ENCODE assay signal across 8 cellular contexts in the genomic region with DNA sequence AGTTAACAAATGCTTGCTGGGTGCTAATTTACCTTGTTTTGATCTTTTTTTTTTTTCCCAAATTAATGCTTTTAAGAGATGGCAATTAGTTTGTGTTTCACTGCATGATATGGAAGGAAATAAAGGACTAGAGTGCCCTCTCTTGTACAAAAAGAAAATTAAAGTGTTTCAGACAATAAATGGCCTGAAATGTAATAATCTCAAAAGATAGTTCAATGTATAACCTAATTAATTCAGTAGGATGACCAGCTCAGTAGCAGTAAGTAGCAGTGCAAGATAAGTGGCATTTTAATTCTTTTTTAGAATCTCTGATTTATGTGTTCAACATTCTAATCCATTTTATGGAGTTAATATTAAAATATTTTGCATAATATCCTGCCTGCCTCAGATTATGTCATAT. TPM values are rescaled to one million over a fixed set of nuclear protein-coding genes. Genes with fewer than 3 reads are reported as not detected.
DNase-seq lines count a peak whose midpoint lies in the region; ATAC-seq lines count a peak whose summit lies in the region.

No MANE protein-coding gene starts in this region.

- H3K27me3 Mint-ChIP-seq in activated T-helper 1 cell treated with anti-CD3 and anti-CD28 coated beads, Interleukin-12 subunit alpha, Interleukin-12 subunit beta, Interleukin-2, Interleukin-4 antibody, amounts not matched to agents 30 ng/mL and 10 ng/mL and 1 ng/mL, durations not matched to agents 14 hours and 24 hours and 36 hours (ENCODE audit: insufficient read depth), result no peaks in the 10 kb centered on the region

- no peaks in the 10 kb centered on the region for H3K9me3 Mint-ChIP-seq in activated T-helper 1 cell treated with anti-CD3 and anti-CD28 coated beads, Interleukin-12 subunit alpha, Interleukin-12 subunit beta, Interleukin-2, Interleukin-4 antibody, amounts not matched to agents 30 ng/mL and 10 ng/mL and 1 ng/mL, durations not matched to agents 14 hours and 24 hours and 36 hours

- H3K27ac Mint-ChIP-seq in activated T-helper 1 cell treated with anti-CD3 and anti-CD28 coated beads, Interleukin-12 subunit alpha, Interleukin-12 subunit beta, Interleukin-2, Interleukin-4 antibody, amounts not matched to agents 30 ng/mL and 10 ng/mL and 1 ng/mL, durations not matched to agents 14 hours and 24 hours and 36 hours, result peak overlapping the region; percentile 36

- peaks cover 27% of the 10 kb centered on the region for H3K36me3 Mint-ChIP-seq in activated T-helper 1 cell treated with anti-CD3 and anti-CD28 coated beads, Interleukin-12 subunit alpha, Interleukin-12 subunit beta, Interleukin-2, Interleukin-4 antibody, amounts not matched to agents 30 ng/mL and 10 ng/mL and 1 ng/mL, durations not matched to agents 14 hours and 24 hours and 36 hours (ENCODE audit: low read depth)

- DNase-seq in COR-L47 (lab: John Stamatoyannopoulos, UW), result peak; percentile 9
- peak; percentile 31 for DNase-seq in LHCN-M2 (ENCODE audit: low read depth)
- DNase-seq in activated T-helper 1 cell treated with anti-CD3 and anti-CD28 coated beads, Interleukin-12 subunit alpha, Interleukin-12 subunit beta, Interleukin-2, Interleukin-4 antibody, amounts not matched to agents 30 ng/mL and 10 ng/mL and 1 ng/mL, durations not matched to agents 14 hours and 24 hours and 36 hours (ENCODE audit: low spot score), result no peak
- DNase-seq in left colon, result no peak
- no peak for DNase-seq in mesenteric fat pad (ENCODE audit: low spot score)

- intact Hi-C loops in activated T-helper 1 cell treated with anti-CD3 and anti-CD28 coated beads, Interleukin-12 subunit alpha, Interleukin-12 subunit beta, Interleukin-2, Interleukin-4 antibody, amounts not matched to agents 30 ng/mL and 10 ng/mL and 1 ng/mL, durations not matched to agents 14 hours and 24 hours and 36 hours (cut with micrococcal nuclease), result loop anchor here (1.0 to 2.0 kb wide), 7 partner anchors 35 to 253 kb away; partner anchors contain the start of gene GRK3
- intact Hi-C loops in left colon (cut with DNase I, micrococcal nuclease), result loop anchor here in 1 of 2 donors (5.0 kb wide), 1 partner anchor 240 kb away; no protein-coding TSS in a partner anchor

- H3K4me3 Mint-ChIP-seq in activated T-helper 1 cell treated with anti-CD3 and anti-CD28 coated beads, Interleukin-12 subunit alpha, Interleukin-12 subunit beta, Interleukin-2, Interleukin-4 antibody, amounts not matched to agents 30 ng/mL and 10 ng/mL and 1 ng/mL, durations not matched to agents 14 hours and 24 hours and 36 hours, result peak overlapping the region; percentile 75

- ATAC-seq in left colon (peak; percentile 40), GM18519 (IDR thresholded peaks at IDR 0.05; ENCODE audit: low FRiP score, unreplicated experiment) (no peak), GM18909 (IDR thresholded peaks at IDR 0.05; ENCODE audit: poor library complexity, unreplicated experiment) (no peak), GM21360 (IDR thresholded peaks at IDR 0.05; ENCODE audit: unreplicated experiment) (no peak)

- H3K4me1 Mint-ChIP-seq in activated T-helper 1 cell treated with anti-CD3 and anti-CD28 coated beads, Interleukin-12 subunit alpha, Interleukin-12 subunit beta, Interleukin-2, Interleukin-4 antibody, amounts not matched to agents 30 ng/mL and 10 ng/mL and 1 ng/mL, durations not matched to agents 14 hours and 24 hours and 36 hours (ENCODE audit: low read depth), result peaks cover 68% of the 10 kb centered on the region

RNA-seq across cellular contexts. Expression of gene MYO18B, which starts 39.9 kb away (rescaled TPM):
- total RNA-seq in LHCN-M2 (2014; rRNA removed), result 10.7 and 18.8 TPM in 2 replicates
- 19.6 TPM for polyA plus RNA-seq in LHCN-M2 (2012)
- total RNA-seq in activated T-helper 1 cell treated with anti-CD3 and anti-CD28 coated beads, Interleukin-12 subunit alpha, Interleukin-12 subunit beta, Interleukin-2, Interleukin-4 antibody, amounts not matched to agents 30 ng/mL and 10 ng/mL and 1 ng/mL, durations not matched to agents 14 hours and 24 hours and 36 hours, result 0.91 and 1.1 TPM in 2 replicates
- total RNA-seq in left colon, result under 1 TPM in 1 of 2 donors, not detected in 1; 0.03 TPM
- total RNA-seq in mesenteric fat pad, result 0.10 TPM

Comparison
In these comparisons a context has a peak if more than half of its experiments do, and no peak if none do; other contexts are left out.
1. DNase-seq: peak in COR-L47 (single experiment) and LHCN-M2 (single experiment); none in activated T-helper 1 cell treated with anti-CD3 and anti-CD28 coated beads, Interleukin-12 subunit alpha, Interleukin-12 subunit beta, Interleukin-2, Interleukin-4 antibody, amounts not matched to agents 30 ng/mL and 10 ng/mL and 1 ng/mL, durations not matched to agents 14 hours and 24 hours and 36 hours (single experiment), left colon (0 of 2) and mesenteric fat pad (single experiment).